ENCODE assay signal across 12 cellular contexts in genomic region chr3:36923523-36923943, GRCh38. TPM values are rescaled to one million over a fixed set of nuclear protein-coding genes. Genes with fewer than 3 reads are reported as not detected.
DNase-seq lines count a peak whose midpoint lies in the region; ATAC-seq and TF ChIP-seq lines count a peak whose summit lies in the region.
"Had no signal": no experiment of that assay in that cellular context is flagged by ENCODE, and none has a peak within 500 bp of the region (broad histone marks: within the 10 kb centered on the region; RNA-seq: fewer than 3 reads in every experiment).

No MANE protein-coding gene starts in this region.

- no peak overlapping the region for H4K8ac ChIP-seq in IMR-90 (ENCODE audit: low read depth in 2 of 2, low read length in 2 of 2)

- no peak for TF ChIP-seq RAD21 in IMR-90 (IDR thresholded peaks at IDR 0.05; ENCODE audit: low read length)

- H3K9ac ChIP-seq in IMR-90 (ENCODE audit: low read depth, low read length), result no peak overlapping the region

- peak overlapping the region; percentile 30 to 32 for H3K27ac Mint-ChIP-seq in natural killer cell treated with Interleukin-12 subunit alpha and Interleukin-12 subunit beta and Interleukin-15 and Interleukin-18, amount 100 ng/mL, for 72 hours
- no peak overlapping the region for H3K27ac Mint-ChIP-seq in Calu3 (ENCODE audit: unreplicated experiment)
- H3K27ac Mint-ChIP-seq: activated CD4-positive, alpha-beta T cell treated with anti-CD3 and anti-CD28 coated beads, Interleukin-2, amount 10 ng/mL, durations not matched to agents 24 days and 14 days had no signal

- no peak overlapping the region for H2BK5ac ChIP-seq in IMR-90 (ENCODE audit: low read depth, low read length, poor library complexity, severe bottlenecking)

- H3K4me3 ChIP-seq in IMR-90 (ENCODE audit: insufficient read depth, low read depth, low read length) (no peak overlapping the region), choroid plexus epithelial cell (ENCODE audit: low read depth, low read length) (no peak overlapping the region)

- no peak overlapping the region for H2BK120ac ChIP-seq in IMR-90 (ENCODE audit: low read depth, low read length)

- no peak overlapping the region for H3K4me2 ChIP-seq in IMR-90 (ENCODE audit: low read depth, low read length)

- H3K27me3 ChIP-seq in IMR-90 (ENCODE audit: control insufficient read depth, insufficient read depth, low read length), result no peaks in the 10 kb centered on the region

- 100% methylated on average over 1 of the region's 6 CpGs; no CpG with 5 or more reads in 1 of the 2 experiments for WGBS in IMR-90 (ENCODE audit: extremely low coverage in 2 of 2, insufficient read length in 1 of 2), 2 experiments

- H3K36me3 ChIP-seq in IMR-90 (ENCODE audit: control insufficient read depth, insufficient read depth, low read length), result no peaks in the 10 kb centered on the region

- dilution Hi-C loops in IMR-90 (cut with HindIII; ENCODE audit: low sequenced_read_pairs, unreplicated experiment), result no loop called here

- no peak overlapping the region for H3K18ac ChIP-seq in IMR-90 (ENCODE audit: low read depth, low read length)

- no peak for TF ChIP-seq POLR2A in IMR-90 (IDR thresholded peaks at IDR 0.05; ENCODE audit: low read depth, low read length)

- no peak overlapping the region for H4K91ac ChIP-seq in IMR-90 (ENCODE audit: insufficient read depth, low read depth, low read length)

- no peaks in the 10 kb centered on the region for H3K27me3 Mint-ChIP-seq in natural killer cell treated with Interleukin-12 subunit alpha and Interleukin-12 subunit beta and Interleukin-15 and Interleukin-18, amount 100 ng/mL, for 72 hours
- H3K27me3 Mint-ChIP-seq in Calu3 (ENCODE audit: unreplicated experiment), result peaks cover 8% of the 10 kb centered on the region

- 0 out of 2 replicates have a peak overlapping the region, but pooled peaks have one; percentile 28 for H2AK5ac ChIP-seq in IMR-90 (ENCODE audit: low read depth, low read length)

- H3K4me1 Mint-ChIP-seq in natural killer cell treated with Interleukin-12 subunit alpha and Interleukin-12 subunit beta and Interleukin-15 and Interleukin-18, amount 100 ng/mL, for 72 hours (ENCODE audit: low read depth in 2 of 2), result peaks cover 2 to 12% of the 10 kb centered on the region in 2 donors
- H3K4me1 Mint-ChIP-seq in Calu3 (ENCODE audit: low read depth, unreplicated experiment), result peaks cover 6% of the 10 kb centered on the region

- H3K36me3 Mint-ChIP-seq in natural killer cell treated with Interleukin-12 subunit alpha and Interleukin-12 subunit beta and Interleukin-15 and Interleukin-18, amount 100 ng/mL, for 72 hours, result peaks cover 12% of the 10 kb centered on the region
- no peaks in the 10 kb centered on the region for H3K36me3 Mint-ChIP-seq in Calu3 (ENCODE audit: insufficient read depth, unreplicated experiment)

- no peaks in the 10 kb centered on the region for H3K4me1 ChIP-seq in IMR-90 (ENCODE audit: control insufficient read depth, insufficient read depth, low read length)

- H4K20me1 ChIP-seq in IMR-90 (ENCODE audit: insufficient read depth, low read length), result no peaks in the 10 kb centered on the region

- no peaks in the 10 kb centered on the region for H3K79me1 ChIP-seq in IMR-90 (ENCODE audit: low read depth in 1 of 2, low read length in 2 of 2)

- no TSS peak for BruUV-seq in IMR-90 (replicated peaks; lab: Mats Ljungman, UMichigan)
- no TSS peak for BruUV-seq in Calu3 (replicated peaks; lab: Mats Ljungman, UMichigan)

- no peak overlapping the region for H3K14ac ChIP-seq in IMR-90 (replicated peaks; ENCODE audit: low read depth, low read length)

- H4K5ac ChIP-seq in IMR-90 (ENCODE audit: low read depth, low read length), result no peak overlapping the region

- TF ChIP-seq CTCF in IMR-90 (conservative IDR thresholded peaks at IDR 0.05; ENCODE audit: low read depth, low read length) (no peak), choroid plexus epithelial cell (conservative IDR thresholded peaks at IDR 0.05; ENCODE audit: low read depth, low read length) (peak; percentile 40), Calu3 (IDR thresholded peaks at IDR 0.05; ENCODE audit: unreplicated experiment) (no peak)

- peak; percentile 18 for DNase-seq in Daoy (ENCODE audit: low read depth)
- no peak for DNase-seq in IMR-90
- DNase-seq in choroid plexus epithelial cell (ENCODE audit: low read depth), result no peak
- no peak for DNase-seq in natural killer cell treated with Interleukin-12 subunit alpha and Interleukin-12 subunit beta and Interleukin-15 and Interleukin-18, amount 100 ng/mL, for 72 hours (ENCODE audit: low spot score)
- DNase-seq in activated T-cell treated with anti-CD3 and anti-CD28 coated beads, Interleukin-2, amount 50 U/mL, for 48 hours, result no peak
- no peak for DNase-seq in Calu3
- no peak for DNase-seq in central memory CD4-positive, alpha-beta T cell
- DNase-seq: activated CD4-positive, alpha-beta T cell treated with anti-CD3 and anti-CD28 coated beads, Interleukin-2, amount 10 ng/mL, durations not matched to agents 24 days and 14 days; activated gamma-delta T cell treated with Interleukin-2 at 50 U/mL for 16 hours; kidney; NCI-H526 had no signal

- ATAC-seq in IMR-90 (ENCODE audit: low read depth) (no peak), SK-N-SH treated with all-trans-retinoic acid at 6 μM for 48 hours (no peak)
- no peak for ATAC-seq in natural killer cell treated with Interleukin-12 subunit alpha and Interleukin-12 subunit beta and Interleukin-15 and Interleukin-18, amount 100 ng/mL, for 72 hours

- no peak overlapping the region for H3K23ac ChIP-seq in IMR-90 (ENCODE audit: low read depth, low read length)

- H3K9me3 ChIP-seq in IMR-90 (ENCODE audit: control insufficient read depth, insufficient read depth, low read length), result 0 out of 2 replicates have a peak, but pooled peaks cover 4% of the 10 kb centered on the region

- CTCF ChIA-PET in IMR-90 (lab: Yijun Ruan, JAX), result interaction anchor here (1.6 kb wide), 1 partner anchor 55 kb away, joined by 3 read pairs; no protein-coding TSS in a partner anchor
- CTCF ChIA-PET in Calu3 (lab: Charles Lee), result interaction anchor here (0.8 kb wide), 1 partner anchor 35 kb away, joined by 3 read pairs; no protein-coding TSS in a partner anchor

- POLR2A ChIA-PET in IMR-90 (lab: Charles Lee; ENCODE audit: unreplicated experiment), result no interaction called here

- H2AFZ ChIP-seq in IMR-90 (replicated peaks; ENCODE audit: low read length, poor library complexity), result no peak overlapping the region

- peaks cover 6% of the 10 kb centered on the region for H3K9me3 Mint-ChIP-seq in natural killer cell treated with Interleukin-12 subunit alpha and Interleukin-12 subunit beta and Interleukin-15 and Interleukin-18, amount 100 ng/mL, for 72 hours
- peaks cover 12% of the 10 kb centered on the region for H3K9me3 Mint-ChIP-seq in Calu3 (ENCODE audit: low read depth, unreplicated experiment)

- no peak overlapping the region for H2BK20ac ChIP-seq in IMR-90 (ENCODE audit: low read depth, low read length)

- in situ Hi-C loops in IMR-90 (cut with MboI; ENCODE audit: low sequenced_read_pairs), result no loop called here

- H3K4ac ChIP-seq in IMR-90 (ENCODE audit: low read depth, low read length), result no peak overlapping the region

- no peak overlapping the region for H3K56ac ChIP-seq in IMR-90 (ENCODE audit: extremely low read depth, insufficient read depth, low read length)

- H2AK9ac ChIP-seq in IMR-90 (replicated peaks; ENCODE audit: low read depth, low read length, poor library complexity), result no peak overlapping the region

- H3K4me3 Mint-ChIP-seq in natural killer cell treated with Interleukin-12 subunit alpha and Interleukin-12 subunit beta and Interleukin-15 and Interleukin-18, amount 100 ng/mL, for 72 hours, result no peak overlapping the region
- H3K4me3 Mint-ChIP-seq in Calu3 (ENCODE audit: low read depth, unreplicated experiment), result no peak overlapping the region
- H3K4me3 Mint-ChIP-seq: activated CD4-positive, alpha-beta T cell treated with anti-CD3 and anti-CD28 coated beads, Interleukin-2, amount 10 ng/mL, durations not matched to agents 24 days and 14 days had no signal

- intact Hi-C loops in IMR-90 (cut with micrococcal nuclease), result no loop called here
- intact Hi-C loops in Calu3 (cut with micrococcal nuclease; ENCODE audit: unreplicated experiment), result no loop called here

- H3K9me1 ChIP-seq in IMR-90 (ENCODE audit: insufficient read depth, low read length), result peaks cover 3% of the 10 kb centered on the region

- H3K27ac ChIP-seq in IMR-90 (ENCODE audit: insufficient read depth, low read length), result no peak overlapping the region

- H2BK15ac ChIP-seq in IMR-90 (ENCODE audit: low read depth, low read length), result no peak overlapping the region

TF ChIP-seq in IMR-90, 13 proteins besides CTCF, POLR2A, EP300 and RAD21 (continues in another document):
- TF ChIP-seq CEBPB (IDR thresholded peaks at IDR 0.05; ENCODE audit: low read depth, low read length), result no peak
- no peak for TF ChIP-seq RFX5 (IDR thresholded peaks at IDR 0.05; ENCODE audit: low read depth, low read length)
- no peak for TF ChIP-seq CHD1 (IDR thresholded peaks at IDR 0.05; ENCODE audit: low read depth, low read length)
- no peak for TF ChIP-seq BHLHE40 (IDR thresholded peaks at IDR 0.05; ENCODE audit: low read depth, low read length)
- no peak for TF ChIP-seq MXI1 (IDR thresholded peaks at IDR 0.05; ENCODE audit: borderline replicate concordance, low read depth, low read length)

TF ChIP-seq in SK-N-SH treated with all-trans-retinoic acid at 6 μM for 48 hours, 23 proteins besides CTCF, POLR2A, EP300 and RAD21 (continues in another document):
- TF ChIP-seq ESRRG (CRISPR knock-in tag; IDR thresholded peaks at IDR 0.05) (no peak), PATZ1 (CRISPR knock-in tag; IDR thresholded peaks at IDR 0.05; ENCODE audit: borderline replicate concordance) (no peak)

RNA-seq across cellular contexts. Expression of gene TRANK1, which starts 21.3 kb away (rescaled TPM):
- total RNA-seq in Daoy (2014; rRNA removed; shearing (Covaris generic)), result 0.86 and 13.4 TPM in 2 replicates
- total RNA-seq in IMR-90 (2012; rRNA removed) (8.9 and 12.7 TPM in 2 replicates), Calu3 (2022) (10.3 and 21.5 TPM in 2 replicates)
- polyA plus RNA-seq in IMR-90 (2012; rRNA removed), result 5.1 and 7.9 TPM in 2 replicates
- 2.3 and 4.8 TPM in 2 replicates for polyA plus RNA-seq in IMR-90 (2012; cell fraction: cytosol; rRNA removed)
- 28.9 and 84.8 TPM in 2 replicates for polyA plus RNA-seq in IMR-90 (2012; cell fraction: nucleus; rRNA removed; ENCODE audit: low replicate concordance)
- total RNA-seq in natural killer cell treated with Interleukin-12 subunit alpha and Interleukin-12 subunit beta and Interleukin-15 and Interleukin-18, amount 100 ng/mL, for 72 hours, result 10 to 100 TPM; 10.0 to 11.5 TPM
